ENCODE assay signal across 5 cellular contexts in the genomic region with DNA sequence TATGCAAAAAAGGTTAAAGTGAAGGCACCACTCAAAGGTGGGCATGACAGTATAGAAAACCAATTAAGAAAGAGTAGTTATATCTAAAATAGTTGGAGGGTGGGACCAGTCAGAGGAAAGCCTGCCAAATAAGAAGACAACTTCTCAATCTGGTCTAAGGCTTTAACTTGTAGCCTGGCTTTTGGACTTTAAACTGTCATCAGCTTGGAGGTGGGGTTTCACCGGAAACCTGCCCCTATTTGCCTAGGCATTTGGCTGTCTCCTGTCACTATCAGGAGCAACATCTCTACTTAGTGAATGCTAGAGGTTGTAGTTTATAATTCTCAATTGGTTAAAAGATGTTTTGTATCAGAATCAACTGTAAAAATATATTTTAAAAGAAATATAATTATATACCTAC.
"Had no signal": no experiment of that assay in that cellular context is flagged by ENCODE, and none has a peak within 500 bp of the region (broad histone marks: within the 10 kb centered on the region; RNA-seq: fewer than 3 reads in every experiment).

No MANE protein-coding gene starts in this region.

- H3K4me3 ChIP-seq: K562 had no signal

- ATAC-seq: K562 had no signal

- DNase-seq: IMR-90, KBM-7 had no signal

- FAIRE-seq: HTR-8/SVneo, K562 had no signal

- H3K27ac ChIP-seq: HL-60 had no signal
